Comparison of ENCODE assay signal across 8 cellular contexts in genomic region chr22:25110846-25111578, GRCh38.
DNase-seq lines count a peak whose midpoint lies in the region; ATAC-seq and FAIRE-seq lines count a peak whose summit lies in the region.

No MANE protein-coding gene starts in this region.

- no peaks in the 10 kb centered on the region for H3K36me3 ChIP-seq in neuronal stem cell (replicated peaks in 1 of 2; ENCODE audit: control insufficient read depth in 2 of 2, insufficient read depth in 2 of 2, low read length in 2 of 2)
- H3K36me3 ChIP-seq in subcutaneous abdominal adipose tissue (ENCODE audit: control insufficient read depth in 5 of 5, insufficient read depth in 5 of 5, low read length in 5 of 5) = no peaks in the 10 kb centered on the region

- H3K23ac ChIP-seq in neuronal stem cell (ENCODE audit: low read depth, low read length, poor library complexity) = peak overlapping the region; percentile 56

- H2AFZ ChIP-seq in neuronal stem cell (ENCODE audit: low read length) = peak overlapping the region; percentile 84

- H2BK15ac ChIP-seq in neuronal stem cell (ENCODE audit: low read length) = no peak overlapping the region

- H3K18ac ChIP-seq in neuronal stem cell (ENCODE audit: low read length) = peak overlapping the region; percentile 92

- peak overlapping the region; percentile 87 for H3K9ac ChIP-seq in neuronal stem cell (ENCODE audit: low read depth, low read length, poor library complexity)
- peak overlapping the region in 3 of 5 donors; percentile 35 to 71 (median 66) for H3K9ac ChIP-seq in subcutaneous abdominal adipose tissue (ENCODE audit: low read length in 5 of 5)

- DNase-seq in EL = peak; percentile 68
- DNase-seq in KG1 (lab: John Stamatoyannopoulos, UW) = peak; percentile 17
- DNase-seq in SHP77 treated with DMSO at 0.1 percent for 48 hours (lab: John Stamatoyannopoulos, UW) = peak; percentile 86
- DNase-seq in activated naive CD4-positive, alpha-beta T cell treated with Interleukin-2 at 50 U/mL for 16 hours = peak; percentile 40
- peak; percentile 41 to 70 for DNase-seq in frontal cortex (ENCODE audit: low spot score in 2 of 2)
- DNase-seq in neuronal stem cell (ENCODE audit: low spot score) = peak; percentile 80

- H2BK120ac ChIP-seq in neuronal stem cell (ENCODE audit: low read depth, low read length) = no peak overlapping the region

- H4K91ac ChIP-seq in neuronal stem cell (ENCODE audit: low read depth, low read length, poor library complexity) = no peak overlapping the region

- no CpG with 5 or more reads among the region's 36 CpGs for WGBS in neuronal stem cell (ENCODE audit: extremely low coverage in 2 of 2, insufficient read length in 2 of 2, insufficient replicate concordance in 1 of 2), 2 donors

- H3K4me3 ChIP-seq in neuronal stem cell (ENCODE audit: low read length in 2 of 2) (peak overlapping the region; percentile 59 to 84), subcutaneous abdominal adipose tissue (ENCODE audit: low read depth in 1 of 5, low read length in 5 of 5) (peak overlapping the region; percentile 62 to 80 (median 79))

- no peak overlapping the region for H3K4ac ChIP-seq in neuronal stem cell (ENCODE audit: low read length)

- H3K4me2 ChIP-seq in neuronal stem cell (ENCODE audit: insufficient read depth, low read length, poor library complexity, severe bottlenecking) = peak overlapping the region; percentile 100

- H4K8ac ChIP-seq in neuronal stem cell (ENCODE audit: low read depth, low read length) = no peak overlapping the region

- H3K14ac ChIP-seq in neuronal stem cell (ENCODE audit: low read length) = peak overlapping the region; percentile 47

- peaks cover 23 to 24% of the 10 kb centered on the region in 2 donors for H3K4me1 ChIP-seq in neuronal stem cell (ENCODE audit: control insufficient read depth in 2 of 2, insufficient read depth in 1 of 2, low read depth in 1 of 2, low read length in 2 of 2)
- peaks cover 4 to 49% (median 41%) of the 10 kb centered on the region in 5 donors for H3K4me1 ChIP-seq in subcutaneous abdominal adipose tissue (ENCODE audit: control insufficient read depth in 5 of 5, insufficient read depth in 5 of 5, low read length in 5 of 5)

- H3K27me3 ChIP-seq in neuronal stem cell (ENCODE audit: control insufficient read depth in 3 of 3, insufficient read depth in 3 of 3, low read depth in 1 of 3, low read length in 3 of 3) = no peaks in the 10 kb centered on the region
- peaks cover 0 to 3% (median 2%) of the 10 kb centered on the region in 5 donors for H3K27me3 ChIP-seq in subcutaneous abdominal adipose tissue (ENCODE audit: control insufficient read depth in 5 of 5, insufficient read depth in 4 of 5, low read length in 5 of 5)

- H3K79me1 ChIP-seq in neuronal stem cell (ENCODE audit: low read depth, low read length) = no peaks in the 10 kb centered on the region

- peak overlapping the region; percentile 91 for H3K27ac ChIP-seq in neuronal stem cell (replicated peaks; ENCODE audit: low read length)
- peak overlapping the region; percentile 72 for H3K27ac ChIP-seq in subcutaneous abdominal adipose tissue (ENCODE audit: low read depth, low read length)

- no peak for FAIRE-seq in frontal cortex (lab: Jason Lieb, UNC)

- H2BK5ac ChIP-seq in neuronal stem cell (ENCODE audit: low read length) = no peak overlapping the region

- H2BK12ac ChIP-seq in neuronal stem cell (ENCODE audit: low read length) = no peak overlapping the region

- H2AK5ac ChIP-seq in neuronal stem cell (ENCODE audit: low read depth, low read length) = no peak overlapping the region

- ATAC-seq in GM21723 (IDR thresholded peaks at IDR 0.05; ENCODE audit: unreplicated experiment) = no peak

- H3K9me3 ChIP-seq in neuronal stem cell (replicated peaks in 1 of 2; ENCODE audit: control insufficient read depth in 2 of 2, insufficient read depth in 1 of 2, low read depth in 1 of 2, low read length in 2 of 2) = no peaks in the 10 kb centered on the region
- peaks cover 0 to 3% (median 0%) of the 10 kb centered on the region in 5 donors for H3K9me3 ChIP-seq in subcutaneous abdominal adipose tissue (ENCODE audit: control insufficient read depth in 5 of 5, low read length in 5 of 5)

Comparison
In these comparisons a context has a peak if more than half of its experiments do, and no peak if none do; other contexts are left out.
1. DNase-seq: peak in every context shown above with its lines; median percentile 86 in SHP77 treated with DMSO at 0.1 percent for 48 hours; 80 in neuronal stem cell; 68 in EL; 56 in frontal cortex; 40 in activated naive CD4-positive, alpha-beta T cell treated with Interleukin-2 at 50 U/mL for 16 hours; 17 in KG1.